In the genomic region with DNA sequence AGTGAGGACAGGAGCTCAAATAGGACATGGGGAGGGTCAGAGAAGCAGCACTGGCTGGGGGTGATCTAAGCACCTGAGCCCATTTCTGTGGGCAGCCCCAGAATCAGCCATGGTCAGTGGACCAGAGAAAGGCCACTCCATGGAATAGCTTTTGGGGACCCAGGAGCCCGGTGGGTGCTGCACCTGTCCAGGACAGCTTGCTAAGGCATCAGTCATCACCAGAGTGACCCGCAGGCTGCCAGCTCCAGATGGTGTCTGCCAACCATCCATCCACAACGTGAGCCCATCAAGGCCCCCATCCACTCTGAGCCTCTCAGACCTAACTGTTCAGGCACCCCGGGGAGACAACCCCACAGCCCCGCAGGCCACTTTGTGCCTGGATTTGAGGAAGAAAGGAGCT, we compare ENCODE assay signal across 24 cellular contexts. TPM values are rescaled to one million over a fixed set of nuclear protein-coding genes. Genes with fewer than 3 reads are reported as not detected.
DNase-seq lines count a peak whose midpoint lies in the region; ATAC-seq, FAIRE-seq and TF ChIP-seq lines count a peak whose summit lies in the region.
"Had no signal": no experiment of that assay in that cellular context is flagged by ENCODE, and none has a peak within 500 bp of the region (broad histone marks: within the 10 kb centered on the region; RNA-seq: fewer than 3 reads in every experiment).

No MANE protein-coding gene starts in this region.

- H3K27ac ChIP-seq in IMR-90 (ENCODE audit: insufficient read depth, low read length) (no peak overlapping the region), brain microvascular endothelial cell (peak overlapping the region; percentile 29), pancreas (peak overlapping the region in 3 of 4 donors; percentile 64 to 74 (median 67))
- H3K27ac ChIP-seq: adrenal gland, C4-2B, cardiac muscle cell, heart right ventricle, HL-60, right atrium auricular region had no signal

- no peak overlapping the region; the same call in 2 of the 3 replicates for H2BK15ac ChIP-seq in IMR-90 (ENCODE audit: low read depth, low read length)

- H3K9me3 ChIP-seq in IMR-90 (ENCODE audit: control insufficient read depth, insufficient read depth, low read length) (no peaks in the 10 kb centered on the region), pancreas (no peaks in the 10 kb centered on the region)
- H3K9me3 ChIP-seq: adrenal gland, MG63 had no signal

- no peak overlapping the region for H2BK120ac ChIP-seq in IMR-90 (ENCODE audit: low read depth, low read length)

- H3K9me3 Mint-ChIP-seq in activated CD4-positive, alpha-beta T cell treated with anti-CD3 and anti-CD28 coated beads, Interleukin-2, amount 10 ng/mL, durations not matched to agents 24 days and 14 days: peaks cover 11% of the 10 kb centered on the region
- H3K9me3 Mint-ChIP-seq: dendritic cell treated with granulocyte-macrophage colony-stimulating factor and Interleukin-4, amounts not matched to agents 40 ng/mL and 50 ng/mL, for 4 days had no signal

- POLR2A ChIA-PET in IMR-90 (lab: Charles Lee; ENCODE audit: unreplicated experiment): no interaction called here

- H4K20me1 ChIP-seq in IMR-90 (ENCODE audit: insufficient read depth, low read length): no peaks in the 10 kb centered on the region

- intact Hi-C loops in activated CD4-positive, alpha-beta T cell treated with anti-CD3 and anti-CD28 coated beads, Interleukin-2, amount 10 ng/mL, durations not matched to agents 24 days and 14 days (cut with micrococcal nuclease): loop anchor here (5.0 to 10.0 kb wide), 3 partner anchors 235 to 893 kb away; no protein-coding TSS in a partner anchor
- intact Hi-C loops in IMR-90 (cut with micrococcal nuclease): no loop called here
- intact Hi-C loops in pancreas (cut with DNase I): no loop called here

- no peak overlapping the region for H3K4me3 ChIP-seq in IMR-90 (ENCODE audit: insufficient read depth, low read depth, low read length)
- no peak overlapping the region for H3K4me3 ChIP-seq in brain microvascular endothelial cell (ENCODE audit: low read depth, low read length)
- H3K4me3 ChIP-seq in pancreas: no peak overlapping the region
- H3K4me3 ChIP-seq: adrenal gland, cardiac muscle cell, heart right ventricle, MG63, right atrium auricular region had no signal

- dilution Hi-C loops in IMR-90 (cut with HindIII; ENCODE audit: low sequenced_read_pairs, unreplicated experiment): no loop called here

- H3K27me3 ChIP-seq in IMR-90 (ENCODE audit: control insufficient read depth, insufficient read depth, low read length): no peaks in the 10 kb centered on the region
- H3K27me3 ChIP-seq in brain microvascular endothelial cell (replicated peaks): no peaks in the 10 kb centered on the region
- no peaks in the 10 kb centered on the region for H3K27me3 ChIP-seq in pancreas
- H3K27me3 ChIP-seq: cardiac muscle cell, MG63, right atrium auricular region had no signal

- H3K4ac ChIP-seq in IMR-90 (ENCODE audit: low read depth, low read length): no peak overlapping the region

- TF ChIP-seq RAD21 in IMR-90 (IDR thresholded peaks at IDR 0.05; ENCODE audit: low read length): no peak

- no peak overlapping the region for H3K23ac ChIP-seq in IMR-90 (ENCODE audit: low read depth, low read length)

- in situ Hi-C loops in IMR-90 (cut with MboI; ENCODE audit: low sequenced_read_pairs): no loop called here
- in situ Hi-C loops in brain microvascular endothelial cell (cut with HindIII; ENCODE audit: low pct_ligation_motif_present, low sequenced_read_pairs): no loop called here

- peak; percentile 59 for DNase-seq in activated CD4-positive, alpha-beta T cell treated with anti-CD3 and anti-CD28 coated beads, Interleukin-2, amount 10 ng/mL, durations not matched to agents 24 days and 14 days
- no peak for DNase-seq in activated CD4-positive, alpha-beta T cell treated with anti-CD3 and anti-CD28 coated beads for 1 hour
- no peak for DNase-seq in IMR-90
- no peak for DNase-seq in brain microvascular endothelial cell
- DNase-seq in pancreas: no peak
- DNase-seq in SKM-1 treated with dmso at 0.1 percent for 144 hours (lab: John Stamatoyannopoulos, UW; ENCODE audit: unreplicated experiment): no peak
- no peak for DNase-seq in iPS-NIHi11 (ENCODE audit: low spot score)
- no peak for DNase-seq in stimulated activated CD4-positive, alpha-beta T cell treated with anti-CD3 and anti-CD28 coated beads, Interleukin-12 subunit alpha, Interleukin-12 subunit beta, amount 100 ng/mL, for 4 hours
- DNase-seq: ACHN; adrenal gland; heart right ventricle; MG63; NCI-H1694 treated with DMSO at 0.1 percent for 48 hours; NCI-H2227 treated with DMSO at 0.1 percent for 48 hours; occipital lobe; stimulated activated CD4-positive, alpha-beta T cell treated with anti-CD3 and anti-CD28 coated beads, Interleukin-15, amount 100 ng/mL, for 24 hours; T-helper 2 cell had no signal

- H3K56ac ChIP-seq in IMR-90 (ENCODE audit: extremely low read depth, insufficient read depth, low read length): no peak overlapping the region

- H3K18ac ChIP-seq in IMR-90 (ENCODE audit: low read depth, low read length): no peak overlapping the region

- peaks cover 0 to 31% of the 10 kb centered on the region in 2 experiments for H3K79me1 ChIP-seq in IMR-90 (ENCODE audit: low read depth in 1 of 2, low read length in 2 of 2)

- H3K4me3 Mint-ChIP-seq in activated CD4-positive, alpha-beta T cell treated with anti-CD3 and anti-CD28 coated beads, Interleukin-2, amount 10 ng/mL, durations not matched to agents 24 days and 14 days: no peak overlapping the region
- H3K4me3 Mint-ChIP-seq: dendritic cell treated with granulocyte-macrophage colony-stimulating factor and Interleukin-4, amounts not matched to agents 40 ng/mL and 50 ng/mL, for 4 days had no signal

- TF ChIP-seq CTCF in IMR-90 (conservative IDR thresholded peaks at IDR 0.05; ENCODE audit: low read depth, low read length) (no peak), brain microvascular endothelial cell (IDR thresholded peaks at IDR 0.05; ENCODE audit: low read depth, low read length, missing control alignments) (no peak), pancreas (IDR thresholded peaks at IDR 0.05) (no peak)

- CTCF ChIA-PET in IMR-90 (lab: Yijun Ruan, JAX): no interaction called here

- peaks cover 10% of the 10 kb centered on the region for H3K36me3 Mint-ChIP-seq in activated CD4-positive, alpha-beta T cell treated with anti-CD3 and anti-CD28 coated beads, Interleukin-2, amount 10 ng/mL, durations not matched to agents 24 days and 14 days (ENCODE audit: low read depth)

- no peak overlapping the region for H4K5ac ChIP-seq in IMR-90 (ENCODE audit: low read depth, low read length)

- no TSS peak for BruUV-seq in IMR-90 (replicated peaks; lab: Mats Ljungman, UMichigan)

- ATAC-seq in IMR-90 (ENCODE audit: low read depth): no peak
- ATAC-seq in pancreas: no peak
- ATAC-seq: heart right ventricle, Panc1 had no signal

- H3K9ac ChIP-seq in IMR-90 (ENCODE audit: low read depth, low read length): no peak overlapping the region

- peaks cover 78% of the 10 kb centered on the region for H3K4me1 Mint-ChIP-seq in activated CD4-positive, alpha-beta T cell treated with anti-CD3 and anti-CD28 coated beads, Interleukin-2, amount 10 ng/mL, durations not matched to agents 24 days and 14 days

- no peak overlapping the region for H3K4me2 ChIP-seq in IMR-90 (ENCODE audit: low read depth, low read length)

- H3K9me1 ChIP-seq in IMR-90 (ENCODE audit: insufficient read depth, low read length): peaks cover 39% of the 10 kb centered on the region

- no peaks in the 10 kb centered on the region for H3K27me3 Mint-ChIP-seq in activated CD4-positive, alpha-beta T cell treated with anti-CD3 and anti-CD28 coated beads, Interleukin-2, amount 10 ng/mL, durations not matched to agents 24 days and 14 days

- H2BK20ac ChIP-seq in IMR-90 (ENCODE audit: low read depth, low read length): no peak overlapping the region

- H3K27ac Mint-ChIP-seq in activated CD4-positive, alpha-beta T cell treated with anti-CD3 and anti-CD28 coated beads, Interleukin-2, amount 10 ng/mL, durations not matched to agents 24 days and 14 days: peak overlapping the region; percentile 49
- H3K27ac Mint-ChIP-seq: dendritic cell treated with granulocyte-macrophage colony-stimulating factor and Interleukin-4, amounts not matched to agents 40 ng/mL and 50 ng/mL, for 4 days had no signal

- H3K36me3 ChIP-seq in IMR-90 (ENCODE audit: control insufficient read depth, insufficient read depth, low read length): no peaks in the 10 kb centered on the region
- no peaks in the 10 kb centered on the region for H3K36me3 ChIP-seq in brain microvascular endothelial cell (replicated peaks)
- no peaks in the 10 kb centered on the region for H3K36me3 ChIP-seq in pancreas
- H3K36me3 ChIP-seq: adrenal gland, cardiac muscle cell, heart right ventricle, MG63, right atrium auricular region had no signal

- peak overlapping the region; percentile 49; the same call in 1 of the 2 replicates for H2AK5ac ChIP-seq in IMR-90 (ENCODE audit: low read depth, low read length)

- H4K91ac ChIP-seq in IMR-90 (ENCODE audit: insufficient read depth, low read depth, low read length): no peak overlapping the region

- no peak overlapping the region for H4K8ac ChIP-seq in IMR-90 (ENCODE audit: low read depth in 2 of 2, low read length in 2 of 2)

- peak overlapping the region; percentile 15 for H2AFZ ChIP-seq in IMR-90 (replicated peaks; ENCODE audit: low read length, poor library complexity)

- TF ChIP-seq POLR2A in IMR-90 (IDR thresholded peaks at IDR 0.05; ENCODE audit: low read depth, low read length): no peak

- peaks cover 35% of the 10 kb centered on the region for H3K4me1 ChIP-seq in IMR-90 (ENCODE audit: control insufficient read depth, insufficient read depth, low read length)
- H3K4me1 ChIP-seq in pancreas: peaks cover 0 to 5% (median 0%) of the 10 kb centered on the region in 3 donors
- H3K4me1 ChIP-seq: adrenal gland had no signal

- H2BK5ac ChIP-seq in IMR-90 (ENCODE audit: low read depth, low read length, poor library complexity, severe bottlenecking): no peak overlapping the region

- no peak overlapping the region for H3K14ac ChIP-seq in IMR-90 (replicated peaks; ENCODE audit: low read depth, low read length)

- WGBS in IMR-90 (ENCODE audit: extremely low coverage in 2 of 2, insufficient read length in 1 of 2), 2 experiments: 80% methylated on average over 1 of the region's 5 CpGs; no CpG with 5 or more reads in 1 of the 2 experiments
- 76 to 83% methylated on average over 5 of the region's 5 CpGs for WGBS in pancreas, 2 donors

- no peak for FAIRE-seq in pancreas (lab: Jason Lieb, UNC)

- no peak overlapping the region for H2AK9ac ChIP-seq in IMR-90 (replicated peaks; ENCODE audit: low read depth, low read length, poor library complexity)

RNA-seq across cellular contexts. Expression of a gene that starts 23.6 kb away (rescaled TPM):
- 27.6 and 28.7 TPM in 2 replicates for total RNA-seq in activated CD4-positive, alpha-beta T cell treated with anti-CD3 and anti-CD28 coated beads, Interleukin-2, amount 10 ng/mL, durations not matched to agents 24 days and 14 days
- total RNA-seq in IMR-90 (2012; rRNA removed) (1,501 and 1,855 TPM in 2 replicates), pancreas (100 to 1,000 TPM in 1 of 6 donors, 10 to 100 TPM in 3, 1 to 10 TPM in 2; 9.7 to 249 (median 53.5) TPM)
- polyA plus RNA-seq in IMR-90 (2012; rRNA removed) (798 and 964 TPM in 2 replicates), pancreas (1 to 10 TPM; 5.0 to 9.0 TPM)
- 520 and 674 TPM in 2 replicates for polyA plus RNA-seq in IMR-90 (2012; cell fraction: cytosol; rRNA removed)
- 700 and 999 TPM in 2 replicates for polyA plus RNA-seq in IMR-90 (2012; cell fraction: nucleus; rRNA removed; ENCODE audit: low replicate concordance)

RNA-seq across cellular contexts. Expression of a gene that starts 49.5 kb away (rescaled TPM):
- total RNA-seq in activated CD4-positive, alpha-beta T cell treated with anti-CD3 and anti-CD28 coated beads, Interleukin-2, amount 10 ng/mL, durations not matched to agents 24 days and 14 days: not detected in 2 replicates
- total RNA-seq in IMR-90 (2012; rRNA removed) (13.8 and 13.9 TPM in 2 replicates), pancreas (10 to 100 TPM in 5 of 6 donors, 1 to 10 TPM in 1; 6.2 to 25.3 (median 13.1) TPM)
- polyA plus RNA-seq in IMR-90 (2012; rRNA removed) (21.6 and 23.7 TPM in 2 replicates), pancreas (10 to 100 TPM; 28.1 to 45.2 TPM)
- 12.9 and 20.1 TPM in 2 replicates for polyA plus RNA-seq in IMR-90 (2012; cell fraction: cytosol; rRNA removed)
- polyA plus RNA-seq in IMR-90 (2012; cell fraction: nucleus; rRNA removed; ENCODE audit: low replicate concordance): 50.9 and 66.0 TPM in 2 replicates
- total RNA-seq: activated CD8-positive, alpha-beta memory T cell treated with anti-CD3 and anti-CD28 coated beads for 36 hours had no signal
